ENCODE assay signal across 7 cellular contexts in genomic region chr17:18432206-18432605, GRCh38. TPM values are rescaled to one million over a fixed set of nuclear protein-coding genes. Genes with fewer than 3 reads are reported as not detected.
"Had no signal": no experiment of that assay in that cellular context is flagged by ENCODE, and none has a peak within 500 bp of the region (broad histone marks: within the 10 kb centered on the region; RNA-seq: fewer than 3 reads in every experiment).

No MANE protein-coding gene starts in this region.

RNA-seq across cellular contexts. Expression of gene LGALS9C, which starts 44.4 kb away (rescaled TPM):
- total RNA-seq: GM23248, GM23338, H1, H4, H7, H9 had no signal
- polyA plus RNA-seq: GM23248, GM23338 had no signal

RNA-seq across cellular contexts. Expression of gene EVPLL, which starts 54.6 kb away (rescaled TPM):
- total RNA-seq: GM23248, H1, H7, HFFc6 had no signal
- polyA plus RNA-seq: GM23248 had no signal
